In genomic region chr15:75167588-75168076, GRCh38 we compare ENCODE assay signal across 11 cellular contexts. TPM values are rescaled to one million over a fixed set of nuclear protein-coding genes. Genes with fewer than 3 reads are reported as not detected.
DNase-seq lines count a peak whose midpoint lies in the region; ATAC-seq and TF ChIP-seq lines count a peak whose summit lies in the region.
"Had no signal": no experiment of that assay in that cellular context is flagged by ENCODE, and none has a peak within 500 bp of the region (broad histone marks: within the 10 kb centered on the region; RNA-seq: fewer than 3 reads in every experiment).

No MANE protein-coding gene starts in this region.

- peaks cover 4% of the 10 kb centered on the region for H3K4me1 ChIP-seq in mucosa of descending colon (ENCODE audit: low read depth)

- DNase-seq in EL (peak; percentile 71), LHCN-M2 (ENCODE audit: low read depth) (peak; percentile 52), foreskin fibroblast (peak; percentile 78 to 88), mucosa of descending colon (no peak), AG08396 (ENCODE audit: low spot score) (no peak), NCI-H1436 (lab: John Stamatoyannopoulos, UW) (no peak)
- no peak for DNase-seq in activated T-helper 2 cell treated with anti-CD3 and anti-CD28 coated beads, Interferon-gamma antibody, Interleukin-2, Interleukin-4, amounts not matched to agents 10 μg/mL and 5 μg/mL and 100 μg/mL, durations not matched to agents 14 hours and 24 hours and 36 hours (ENCODE audit: low spot score)
- DNase-seq: NCI-H446; stimulated activated naive B cell treated with anti-CD40 and anti-IgM and Interleukin-4, amounts not matched to agents 10 μg/mL and 1 μg/mL and 100 μg/mL, for 72 hours had no signal

- peaks cover 22% of the 10 kb centered on the region for H3K9me3 Mint-ChIP-seq in activated T-helper 2 cell treated with anti-CD3 and anti-CD28 coated beads, Interferon-gamma antibody, Interleukin-2, Interleukin-4, amounts not matched to agents 10 μg/mL and 5 μg/mL and 100 μg/mL, durations not matched to agents 14 hours and 24 hours and 36 hours
- H3K9me3 Mint-ChIP-seq: natural killer cell treated with Interleukin-12 subunit alpha and Interleukin-12 subunit beta and Interleukin-15 and Interleukin-18, amount 100 ng/mL, for 72 hours had no signal

- H3K4me3 Mint-ChIP-seq in activated T-helper 2 cell treated with anti-CD3 and anti-CD28 coated beads, Interferon-gamma antibody, Interleukin-2, Interleukin-4, amounts not matched to agents 10 μg/mL and 5 μg/mL and 100 μg/mL, durations not matched to agents 14 hours and 24 hours and 36 hours (ENCODE audit: low read depth): no peak overlapping the region
- H3K4me3 Mint-ChIP-seq: natural killer cell treated with Interleukin-12 subunit alpha and Interleukin-12 subunit beta and Interleukin-15 and Interleukin-18, amount 100 ng/mL, for 72 hours; stimulated activated naive B cell treated with anti-CD40 and anti-IgM and Interleukin-4, amounts not matched to agents 10 μg/mL and 1 μg/mL and 100 μg/mL, for 72 hours had no signal

- ATAC-seq in mucosa of descending colon: no peak
- no peak for ATAC-seq in GM21515 (IDR thresholded peaks at IDR 0.05; ENCODE audit: unreplicated experiment)
- ATAC-seq: natural killer cell treated with Interleukin-12 subunit alpha and Interleukin-12 subunit beta and Interleukin-15 and Interleukin-18, amount 100 ng/mL, for 72 hours; stimulated activated naive B cell treated with anti-CD40 and anti-IgM and Interleukin-4, amounts not matched to agents 10 μg/mL and 1 μg/mL and 100 μg/mL, for 72 hours had no signal

- TF ChIP-seq CTCF in foreskin fibroblast (IDR thresholded peaks at IDR 0.05; ENCODE audit: low read depth, low read length) (no peak), mucosa of descending colon (IDR thresholded peaks at IDR 0.05) (no peak)

- intact Hi-C loops in activated T-helper 2 cell treated with anti-CD3 and anti-CD28 coated beads, Interferon-gamma antibody, Interleukin-2, Interleukin-4, amounts not matched to agents 10 μg/mL and 5 μg/mL and 100 μg/mL, durations not matched to agents 14 hours and 24 hours and 36 hours (cut with micrococcal nuclease): no loop called here
- intact Hi-C loops in mucosa of descending colon (cut with DNase I, micrococcal nuclease): no loop called here

- H3K4me3 ChIP-seq in foreskin fibroblast (ENCODE audit: low read depth in 1 of 2, low read length in 2 of 2): no peak overlapping the region
- H3K4me3 ChIP-seq in mucosa of descending colon: no peak overlapping the region

- peaks cover 24% of the 10 kb centered on the region for H3K36me3 Mint-ChIP-seq in activated T-helper 2 cell treated with anti-CD3 and anti-CD28 coated beads, Interferon-gamma antibody, Interleukin-2, Interleukin-4, amounts not matched to agents 10 μg/mL and 5 μg/mL and 100 μg/mL, durations not matched to agents 14 hours and 24 hours and 36 hours (ENCODE audit: low read depth)

- H3K27me3 Mint-ChIP-seq in activated T-helper 2 cell treated with anti-CD3 and anti-CD28 coated beads, Interferon-gamma antibody, Interleukin-2, Interleukin-4, amounts not matched to agents 10 μg/mL and 5 μg/mL and 100 μg/mL, durations not matched to agents 14 hours and 24 hours and 36 hours (ENCODE audit: low read depth): no peaks in the 10 kb centered on the region
- H3K27me3 Mint-ChIP-seq: natural killer cell treated with Interleukin-12 subunit alpha and Interleukin-12 subunit beta and Interleukin-15 and Interleukin-18, amount 100 ng/mL, for 72 hours had no signal

- H3K27ac Mint-ChIP-seq in activated T-helper 2 cell treated with anti-CD3 and anti-CD28 coated beads, Interferon-gamma antibody, Interleukin-2, Interleukin-4, amounts not matched to agents 10 μg/mL and 5 μg/mL and 100 μg/mL, durations not matched to agents 14 hours and 24 hours and 36 hours: peak overlapping the region; percentile 16
- H3K27ac Mint-ChIP-seq: natural killer cell treated with Interleukin-12 subunit alpha and Interleukin-12 subunit beta and Interleukin-15 and Interleukin-18, amount 100 ng/mL, for 72 hours; stimulated activated naive B cell treated with anti-CD40 and anti-IgM and Interleukin-4, amounts not matched to agents 10 μg/mL and 1 μg/mL and 100 μg/mL, for 72 hours had no signal

- peaks cover 55% of the 10 kb centered on the region for H3K4me1 Mint-ChIP-seq in activated T-helper 2 cell treated with anti-CD3 and anti-CD28 coated beads, Interferon-gamma antibody, Interleukin-2, Interleukin-4, amounts not matched to agents 10 μg/mL and 5 μg/mL and 100 μg/mL, durations not matched to agents 14 hours and 24 hours and 36 hours (ENCODE audit: low read depth)

- peaks cover 4% of the 10 kb centered on the region for H3K9me3 ChIP-seq in mucosa of descending colon

- H3K36me3 ChIP-seq in mucosa of descending colon (ENCODE audit: low read depth): no peaks in the 10 kb centered on the region

RNA-seq across cellular contexts. Expression of gene C15orf39, which starts 34.0 kb away (rescaled TPM):
- 3.1 and 3.3 TPM in 2 replicates for total RNA-seq in LHCN-M2 (2014; rRNA removed)
- 3.0 TPM for polyA plus RNA-seq in LHCN-M2 (2012)
- 62.4 and 63.5 TPM in 2 replicates for total RNA-seq in activated T-helper 2 cell treated with anti-CD3 and anti-CD28 coated beads, Interferon-gamma antibody, Interleukin-2, Interleukin-4, amounts not matched to agents 10 μg/mL and 5 μg/mL and 100 μg/mL, durations not matched to agents 14 hours and 24 hours and 36 hours
- total RNA-seq in mucosa of descending colon: 10 to 100 TPM; 22.2 to 32.5 (median 24.2) TPM

Comparison
In these comparisons a context has a peak if more than half of its experiments do, and no peak if none do; other contexts are left out.
1. DNase-seq: peak in EL (single experiment), LHCN-M2 (single experiment) and foreskin fibroblast (2 of 2); none in activated T-helper 2 cell treated with anti-CD3 and anti-CD28 coated beads, Interferon-gamma antibody, Interleukin-2, Interleukin-4, amounts not matched to agents 10 μg/mL and 5 μg/mL and 100 μg/mL, durations not matched to agents 14 hours and 24 hours and 36 hours (single experiment), mucosa of descending colon (0 of 3), AG08396 (single experiment) and NCI-H1436 (single experiment).